Comparison of ENCODE assay signal across 28 cellular contexts in the genomic region with DNA sequence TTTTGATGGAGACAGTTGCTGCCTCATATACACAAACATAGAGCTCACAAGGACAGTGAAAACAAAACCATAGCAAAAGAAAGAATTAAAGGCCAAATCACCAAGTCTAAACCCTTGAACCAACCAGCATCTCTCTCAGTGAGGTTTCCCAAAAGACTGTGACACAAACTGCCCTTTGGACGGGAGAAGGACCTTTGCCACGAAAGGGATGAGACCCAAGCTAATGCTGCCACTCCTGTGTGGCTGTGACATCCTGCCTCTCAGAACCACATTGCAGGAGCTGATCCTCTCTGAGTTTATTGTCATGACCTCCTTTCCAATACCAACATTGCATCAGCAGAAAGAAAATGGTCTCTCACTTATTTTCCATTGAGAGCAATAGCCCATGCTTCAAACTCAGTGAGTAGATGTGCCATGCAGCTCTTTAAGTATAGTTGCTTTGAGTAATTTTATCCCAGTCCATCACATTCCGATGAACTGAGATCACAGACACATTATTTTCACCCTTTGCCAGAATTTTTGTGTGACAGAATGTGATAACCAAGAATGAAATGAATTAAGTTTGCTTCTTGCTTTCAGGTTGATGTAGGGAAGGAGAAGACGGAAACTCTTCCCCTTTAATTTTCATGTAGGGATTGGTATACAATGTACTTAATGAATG.
DNase-seq lines count a peak whose midpoint lies in the region; ATAC-seq, FAIRE-seq and TF ChIP-seq lines count a peak whose summit lies in the region.
"Had no signal": no experiment of that assay in that cellular context is flagged by ENCODE, and none has a peak within 500 bp of the region (broad histone marks: within the 10 kb centered on the region; RNA-seq: fewer than 3 reads in every experiment).

No MANE protein-coding gene starts in this region.

- no TSS peak for BruUV-seq in PC-3 (replicated peaks; lab: Mats Ljungman, UMichigan)

- H3K79me2 ChIP-seq in PC-3 (ENCODE audit: low read length) (no peaks in the 10 kb centered on the region), fibroblast of lung (ENCODE audit: control insufficient read depth, insufficient read depth, low read length) (no peaks in the 10 kb centered on the region)

- H3K9me2 ChIP-seq in PC-3 (replicated peaks; ENCODE audit: low read length) = no peaks in the 10 kb centered on the region

- H3K4me1 ChIP-seq in PC-3 (ENCODE audit: insufficient read depth, low read length) = peaks cover 15% of the 10 kb centered on the region
- peaks cover 2% of the 10 kb centered on the region for H3K4me1 ChIP-seq in fibroblast of lung (ENCODE audit: control insufficient read depth, extremely low read depth, insufficient read depth, low read length)
- H3K4me1 ChIP-seq: right atrium auricular region, spleen, thyroid gland had no signal

- H3K4me3 ChIP-seq in PC-3 (ENCODE audit: low read length) (no peak overlapping the region), fibroblast of lung (replicated peaks in 1 of 4; ENCODE audit: control extremely low read depth in 1 of 4, insufficient read depth in 1 of 4, low read depth in 3 of 4, low read length in 4 of 4) (no peak overlapping the region), retinal pigment epithelial cell (ENCODE audit: low read length) (no peak overlapping the region)
- H3K4me3 ChIP-seq: ovary, right atrium auricular region, spleen, thyroid gland had no signal

- H3K4me2 ChIP-seq in PC-3 (ENCODE audit: low read length) (no peak overlapping the region), fibroblast of lung (ENCODE audit: extremely low read depth, insufficient read depth, low read length) (no peak overlapping the region)

- no peak; the same call in 1 of the 2 replicates for ATAC-seq in PC-3
- no peak for ATAC-seq in HG03095 (IDR thresholded peaks at IDR 0.05; ENCODE audit: unreplicated experiment)
- ATAC-seq in stimulated activated naive CD8-positive, alpha-beta T cell treated with anti-CD3 and anti-CD28 coated beads, Interleukin-15, Interleukin-2, amounts not matched to agents 100 U/mL and 50 U/mL, for 24 hours = no peak
- ATAC-seq: activated CD8-positive, alpha-beta memory T cell treated with anti-CD3 and anti-CD28 coated beads, Interleukin-2, amount 10 ng/mL, durations not matched to agents 7 days and 5 days; Right ventricle myocardium inferior had no signal

- no peaks in the 10 kb centered on the region for H3K27me3 ChIP-seq in PC-3 (ENCODE audit: low read length)
- H3K27me3 ChIP-seq in fibroblast of lung (ENCODE audit: control insufficient read depth, insufficient read depth, low read length) = no peaks in the 10 kb centered on the region
- H3K27me3 ChIP-seq: right atrium auricular region, thyroid gland had no signal

- CTCF ChIA-PET in PC-3 (lab: Charles Lee) = no interaction called here

- DNase-seq in H54 (ENCODE audit: insufficient read length, low spot score) (no peak), PC-3 (peak; percentile 27), fibroblast of lung (ENCODE audit: low read depth in 2 of 2) (peak; percentile 25 to 59), retinal pigment epithelial cell (ENCODE audit: low read depth) (peak; percentile 28)
- no peak for DNase-seq in activated T-cell treated with anti-CD3 and anti-CD28 coated beads, Interleukin-2, amount 50 U/mL, for 1 hour
- no peak for DNase-seq in stimulated activated naive CD8-positive, alpha-beta T cell treated with anti-CD3 and anti-CD28 coated beads, Interleukin-15, Interleukin-2, amounts not matched to agents 100 U/mL and 50 U/mL, for 24 hours
- DNase-seq: activated CD4-positive, alpha-beta T cell treated with anti-CD3 and anti-CD28 coated beads, Interleukin-2, amount 50 U/mL, for 1 hour; activated CD8-positive, alpha-beta memory T cell treated with anti-CD3 and anti-CD28 coated beads, Interleukin-2, amount 10 ng/mL, durations not matched to agents 7 days and 5 days; activated naive CD4-positive, alpha-beta T cell treated with anti-CD3 and anti-CD28 coated beads for 36 hours; CD4-positive, alpha-beta memory T cell; central memory CD4-positive, alpha-beta T cell; DMS 273 treated with DMSO at 0.1 percent for 48 hours; GDM1; head of caudate nucleus; NCI-H2029 treated with DMSO at 0.1 percent for 48 hours; NCI-H345; NCI-H774; ovary; spleen; stimulated activated CD4-positive, alpha-beta T cell treated with anti-CD3 and anti-CD28 coated beads, Interleukin-4, amount 100 ng/mL, for 1 hour; stimulated activated naive CD4-positive, alpha-beta T cell; thyroid gland; WERI-Rb-1 had no signal

- H3F3A ChIP-seq in PC-3 (ENCODE audit: low read length, unreplicated experiment) = no peaks in the 10 kb centered on the region

- H3K9ac ChIP-seq in PC-3 (ENCODE audit: low read length) = no peak overlapping the region
- H3K9ac ChIP-seq in fibroblast of lung (ENCODE audit: insufficient read depth, low read length) = no peak overlapping the region

- FAIRE-seq in H54 (lab: Jason Lieb, UNC) = peak; percentile 70
- FAIRE-seq: GM18507, H1 had no signal

- H3K27ac ChIP-seq in PC-3 (ENCODE audit: low read length) (no peak overlapping the region), fibroblast of lung (ENCODE audit: insufficient read depth, low read length) (no peak overlapping the region)
- H3K27ac ChIP-seq: ovary, right atrium auricular region, spleen, thyroid gland, WERI-Rb-1 had no signal

- POLR2A ChIA-PET in PC-3 (lab: Charles Lee; ENCODE audit: unreplicated experiment) = no interaction called here

- no peak for TF ChIP-seq CTCF in PC-3 (conservative IDR thresholded peaks at IDR 0.05; ENCODE audit: low read depth, low read length)
- no peak for TF ChIP-seq CTCF in fibroblast of lung (conservative IDR thresholded peaks at IDR 0.05 in 1 of 2, IDR thresholded peaks at IDR 0.05 in 1 of 2; ENCODE audit: low read depth in 1 of 2, low read length in 2 of 2)
- TF ChIP-seq CTCF in retinal pigment epithelial cell (conservative IDR thresholded peaks at IDR 0.05; ENCODE audit: low read depth, low read length) = no peak

- H2AFZ ChIP-seq in PC-3 (ENCODE audit: low read length) = no peak overlapping the region
- no peak overlapping the region for H2AFZ ChIP-seq in fibroblast of lung (ENCODE audit: low read length)

- no peaks in the 10 kb centered on the region for H4K20me1 ChIP-seq in PC-3 (ENCODE audit: low read length)
- H4K20me1 ChIP-seq in fibroblast of lung (ENCODE audit: control insufficient read depth, extremely low read depth, insufficient read depth, low read length) = no peaks in the 10 kb centered on the region

- H3K36me3 ChIP-seq in PC-3 (ENCODE audit: low read depth, low read length) = no peaks in the 10 kb centered on the region
- H3K36me3 ChIP-seq in fibroblast of lung (ENCODE audit: control insufficient read depth, insufficient read depth, low read length) = no peaks in the 10 kb centered on the region
- H3K36me3 ChIP-seq: ovary, right atrium auricular region, spleen, thyroid gland, WERI-Rb-1 had no signal

- intact Hi-C loops in PC-3 (cut with micrococcal nuclease) = no loop called here

- no peak for TF ChIP-seq POLR2A in H54 (IDR thresholded peaks at IDR 0.05; ENCODE audit: low read depth, low read length)

- no peaks in the 10 kb centered on the region for H3K9me3 ChIP-seq in PC-3 (ENCODE audit: low read length)
- H3K9me3 ChIP-seq in fibroblast of lung (ENCODE audit: control insufficient read depth, insufficient read depth, low read depth, low read length) = no peaks in the 10 kb centered on the region
- H3K9me3 ChIP-seq: ovary, right atrium auricular region, spleen, thyroid gland had no signal

Comparison
In these comparisons a context has a peak if more than half of its experiments do, and no peak if none do; other contexts are left out.
1. DNase-seq: peak in PC-3 (single experiment), fibroblast of lung (2 of 2) and retinal pigment epithelial cell (single experiment); none in H54 (single experiment), activated T-cell treated with anti-CD3 and anti-CD28 coated beads, Interleukin-2, amount 50 U/mL, for 1 hour (single experiment) and stimulated activated naive CD8-positive, alpha-beta T cell treated with anti-CD3 and anti-CD28 coated beads, Interleukin-15, Interleukin-2, amounts not matched to agents 100 U/mL and 50 U/mL, for 24 hours (single experiment).